In the genomic region with DNA sequence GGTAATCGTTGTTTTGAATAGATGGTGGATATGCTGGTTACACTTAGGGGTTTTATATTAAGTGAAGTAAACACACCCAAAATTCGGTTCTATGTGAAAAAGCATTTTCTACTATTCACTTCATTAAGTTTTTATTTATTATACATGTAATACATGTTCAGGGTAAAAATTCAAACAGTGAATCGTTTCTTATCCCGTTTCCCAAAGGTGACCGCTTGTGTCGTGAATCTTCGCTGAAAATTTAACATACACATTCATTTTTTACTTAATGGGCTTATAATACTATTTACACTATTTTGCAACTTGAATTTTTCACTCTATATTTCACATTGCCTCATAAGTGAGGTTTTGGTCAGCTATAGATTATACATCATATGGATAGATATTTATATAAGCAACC, we compare ENCODE assay signal across 1 cellular context.
A peak's percentile ranks its signal among the peaks of the same experiment; 100 is the strongest.
TF ChIP-seq lines count a peak whose summit lies in the region.

No MANE protein-coding gene starts in this region.

TF ChIP-seq in GM12878, 131 proteins besides CTCF, POLR2A, EP300 and RAD21:
- TF ChIP-seq, protein P1, sequence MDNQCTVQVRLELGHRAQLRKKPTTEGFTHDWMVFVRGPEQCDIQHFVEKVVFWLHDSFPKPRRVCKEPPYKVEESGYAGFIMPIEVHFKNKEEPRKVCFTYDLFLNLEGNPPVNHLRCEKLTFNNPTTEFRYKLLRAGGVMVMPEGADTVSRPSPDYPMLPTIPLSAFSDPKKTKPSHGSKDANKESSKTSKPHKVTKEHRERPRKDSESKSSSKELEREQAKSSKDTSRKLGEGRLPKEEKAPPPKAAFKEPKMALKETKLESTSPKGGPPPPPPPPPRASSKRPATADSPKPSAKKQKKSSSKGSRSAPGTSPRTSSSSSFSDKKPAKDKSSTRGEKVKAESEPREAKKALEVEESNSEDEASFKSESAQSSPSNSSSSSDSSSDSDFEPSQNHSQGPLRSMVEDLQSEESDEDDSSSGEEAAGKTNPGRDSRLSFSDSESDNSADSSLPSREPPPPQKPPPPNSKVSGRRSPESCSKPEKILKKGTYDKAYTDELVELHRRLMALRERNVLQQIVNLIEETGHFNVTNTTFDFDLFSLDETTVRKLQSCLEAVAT (IDR thresholded peaks at IDR 0.05), result peak; percentile 62; the same call in 1 of the 2 replicates
- no peak for TF ChIP-seq ZNF274 (IDR thresholded peaks at IDR 0.05; ENCODE audit: insufficient read depth, insufficient read length)
